Comparison of ENCODE assay signal across 1 cellular context in the genomic region with DNA sequence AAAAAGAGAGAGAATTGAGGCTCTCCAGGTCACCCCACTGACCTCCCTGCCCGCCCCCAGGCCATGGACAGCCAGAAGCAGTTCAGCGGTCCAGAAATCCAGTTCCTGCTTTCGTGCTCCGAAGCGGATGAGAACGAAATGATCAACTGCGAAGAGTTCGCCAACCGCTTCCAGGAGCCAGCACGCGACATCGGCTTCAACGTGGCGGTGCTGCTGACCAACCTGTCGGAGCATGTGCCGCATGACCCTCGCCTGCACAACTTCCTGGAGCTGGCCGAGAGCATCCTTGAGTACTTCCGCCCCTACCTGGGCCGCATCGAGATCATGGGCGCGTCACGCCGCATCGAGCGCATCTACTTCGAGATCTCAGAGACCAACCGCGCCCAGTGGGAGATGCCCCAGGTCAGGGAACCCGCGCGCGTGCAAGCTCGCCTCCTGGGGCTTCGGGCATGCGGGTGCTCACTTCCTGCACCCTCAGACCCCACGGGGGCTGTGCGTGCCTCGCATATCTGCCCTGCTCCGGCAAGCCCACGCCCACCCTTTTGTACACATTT.
TF ChIP-seq lines count a peak whose summit lies in the region.

No MANE protein-coding gene starts in this region.

TF ChIP-seq in K562, 482 proteins besides CTCF, POLR2A, EP300 and RAD21:
- TF ChIP-seq, protein P1, sequence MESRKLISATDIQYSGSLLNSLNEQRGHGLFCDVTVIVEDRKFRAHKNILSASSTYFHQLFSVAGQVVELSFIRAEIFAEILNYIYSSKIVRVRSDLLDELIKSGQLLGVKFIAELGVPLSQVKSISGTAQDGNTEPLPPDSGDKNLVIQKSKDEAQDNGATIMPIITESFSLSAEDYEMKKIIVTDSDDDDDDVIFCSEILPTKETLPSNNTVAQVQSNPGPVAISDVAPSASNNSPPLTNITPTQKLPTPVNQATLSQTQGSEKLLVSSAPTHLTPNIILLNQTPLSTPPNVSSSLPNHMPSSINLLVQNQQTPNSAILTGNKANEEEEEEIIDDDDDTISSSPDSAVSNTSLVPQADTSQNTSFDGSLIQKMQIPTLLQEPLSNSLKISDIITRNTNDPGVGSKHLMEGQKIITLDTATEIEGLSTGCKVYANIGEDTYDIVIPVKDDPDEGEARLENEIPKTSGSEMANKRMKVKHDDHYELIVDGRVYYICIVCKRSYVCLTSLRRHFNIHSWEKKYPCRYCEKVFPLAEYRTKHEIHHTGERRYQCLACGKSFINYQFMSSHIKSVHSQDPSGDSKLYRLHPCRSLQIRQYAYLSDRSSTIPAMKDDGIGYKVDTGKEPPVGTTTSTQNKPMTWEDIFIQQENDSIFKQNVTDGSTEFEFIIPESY (CRISPR knock-in tag; IDR thresholded peaks at IDR 0.05) = peak; percentile 68
- TF ChIP-seq, protein P2, sequence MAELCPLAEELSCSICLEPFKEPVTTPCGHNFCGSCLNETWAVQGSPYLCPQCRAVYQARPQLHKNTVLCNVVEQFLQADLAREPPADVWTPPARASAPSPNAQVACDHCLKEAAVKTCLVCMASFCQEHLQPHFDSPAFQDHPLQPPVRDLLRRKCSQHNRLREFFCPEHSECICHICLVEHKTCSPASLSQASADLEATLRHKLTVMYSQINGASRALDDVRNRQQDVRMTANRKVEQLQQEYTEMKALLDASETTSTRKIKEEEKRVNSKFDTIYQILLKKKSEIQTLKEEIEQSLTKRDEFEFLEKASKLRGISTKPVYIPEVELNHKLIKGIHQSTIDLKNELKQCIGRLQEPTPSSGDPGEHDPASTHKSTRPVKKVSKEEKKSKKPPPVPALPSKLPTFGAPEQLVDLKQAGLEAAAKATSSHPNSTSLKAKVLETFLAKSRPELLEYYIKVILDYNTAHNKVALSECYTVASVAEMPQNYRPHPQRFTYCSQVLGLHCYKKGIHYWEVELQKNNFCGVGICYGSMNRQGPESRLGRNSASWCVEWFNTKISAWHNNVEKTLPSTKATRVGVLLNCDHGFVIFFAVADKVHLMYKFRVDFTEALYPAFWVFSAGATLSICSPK (IDR thresholded peaks at IDR 0.05; ENCODE audit: borderline replicate concordance) = no peak
TF ChIP-seq in K562: peak in this region for 1.
